Comparison of ENCODE assay signal across 1 cellular context in genomic region chr2:97662895-97663625, GRCh38.
TF ChIP-seq lines count a peak whose summit lies in the region.

No MANE protein-coding gene starts in this region.

TF ChIP-seq in HEK293, 187 proteins besides CTCF, POLR2A, EP300 and RAD21 (continued from another document):
- TF ChIP-seq ZSCAN5A (tag by site-specific recombination; IDR thresholded peaks at IDR 0.05): no peak
- TF ChIP-seq GLI2 (tag by site-specific recombination; IDR thresholded peaks at IDR 0.05; ENCODE audit: borderline replicate concordance, low read depth): no peak
- no peak for TF ChIP-seq ZNF391 (tag by site-specific recombination; IDR thresholded peaks at IDR 0.05; ENCODE audit: borderline replicate concordance, low read depth)
- no peak; the same call in 1 of the 2 replicates for TF ChIP-seq ZBTB8A (tag by site-specific recombination; IDR thresholded peaks at IDR 0.05)
- no peak for TF ChIP-seq ZNF600 (tag by site-specific recombination; IDR thresholded peaks at IDR 0.05)
- TF ChIP-seq SCRT2 (tag by site-specific recombination; IDR thresholded peaks at IDR 0.05): no peak
- no peak for TF ChIP-seq ZNF221 (tag by site-specific recombination; IDR thresholded peaks at IDR 0.05; ENCODE audit: borderline replicate concordance)
- TF ChIP-seq ZBTB48 (tag by site-specific recombination; IDR thresholded peaks at IDR 0.05): 0 out of 2 replicates have a peak, but pooled peaks have one; percentile 37
- peak; percentile 43; the same call in 1 of the 2 replicates for TF ChIP-seq GLIS2 (tag by site-specific recombination; IDR thresholded peaks at IDR 0.05)
- TF ChIP-seq PATZ1 (tag by site-specific recombination; IDR thresholded peaks at IDR 0.05): no peak
- TF ChIP-seq ZNF776 (tag by site-specific recombination; IDR thresholded peaks at IDR 0.05; ENCODE audit: borderline replicate concordance): no peak
